ENCODE assay signal across 8 cellular contexts in the genomic region with DNA sequence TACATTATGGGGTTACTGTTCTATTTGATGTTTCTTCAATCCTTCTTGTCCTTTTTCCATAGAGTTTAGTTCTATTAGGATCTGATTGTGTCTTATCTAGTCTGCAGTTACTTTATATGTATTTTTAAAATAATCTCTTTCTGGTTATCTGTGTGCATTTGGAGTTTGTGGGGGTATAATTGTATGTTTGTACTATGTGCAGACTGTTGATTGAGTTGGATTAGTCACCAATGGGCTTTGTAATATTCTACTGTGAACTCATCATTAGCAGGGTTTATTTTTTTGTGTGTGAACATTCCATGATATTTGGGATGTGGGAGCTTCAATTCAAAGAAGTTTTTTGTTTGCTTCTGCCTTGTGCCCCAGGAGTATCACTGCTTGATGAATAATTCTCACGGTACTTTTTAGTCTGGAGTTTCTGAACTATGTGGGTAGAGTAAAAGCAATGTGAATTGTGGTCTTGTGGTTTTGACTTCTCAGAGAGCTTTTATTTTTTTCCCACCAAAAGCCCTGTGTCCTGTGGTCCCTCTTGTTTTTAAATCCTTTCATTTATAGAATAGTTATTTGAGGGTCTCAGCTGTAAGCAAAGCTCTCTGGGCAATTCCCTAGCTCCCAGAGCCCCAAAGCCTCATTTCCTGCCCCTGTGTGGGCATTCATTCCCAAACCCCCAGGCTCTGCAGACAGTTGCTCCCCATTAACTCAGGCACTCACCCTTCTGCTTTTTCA.
DNase-seq lines count a peak whose midpoint lies in the region; ATAC-seq, FAIRE-seq and TF ChIP-seq lines count a peak whose summit lies in the region.

No MANE protein-coding gene starts in this region.

- FAIRE-seq in GM12892 (lab: Jason Lieb, UNC), result peak; percentile 75

- no peaks in the 10 kb centered on the region for H3K27me3 ChIP-seq in HAP-1 (ENCODE audit: low read depth)

- in situ Hi-C loops in HAP-1 (cut with MboI; ENCODE audit: low sequenced_read_pairs), result no loop called here

- no peak for TF ChIP-seq CTCF in fibroblast of mammary gland (conservative IDR thresholded peaks at IDR 0.05; ENCODE audit: control insufficient read depth, insufficient read depth, low read depth, low read length)

- peak; percentile 94 for ATAC-seq in GM21423 (IDR thresholded peaks at IDR 0.05; ENCODE audit: unreplicated experiment)
- peak; percentile 91 for ATAC-seq in HG03442 (IDR thresholded peaks at IDR 0.05; ENCODE audit: unreplicated experiment)
- no peak for ATAC-seq in left lobe of liver

- no peaks in the 10 kb centered on the region for H3K4me1 ChIP-seq in HAP-1

- TF ChIP-seq POLR2A in GM12892 (IDR thresholded peaks at IDR 0.05; ENCODE audit: low read depth, low read length), result no peak

- H3K9me3 ChIP-seq in HAP-1, result no peaks in the 10 kb centered on the region

- DNase-seq in GM12892 (ENCODE audit: insufficient read length), result no peak
- DNase-seq in fibroblast of mammary gland (ENCODE audit: low read depth), result peak; percentile 41
- no peak for DNase-seq in left lobe of liver (ENCODE audit: low spot score)
- DNase-seq in HAP-1 (ENCODE audit: low spot score in 2 of 2), result no peak
- no peak for DNase-seq in SKM-1 (lab: John Stamatoyannopoulos, UW; ENCODE audit: unreplicated experiment)
- DNase-seq in activated naive CD4-positive, alpha-beta T cell treated with anti-CD3 and anti-CD28 coated beads, Interleukin-2, amount 50 U/mL, for 16 hours, result no peak

- H3K36me3 ChIP-seq in HAP-1 (replicated peaks), result no peaks in the 10 kb centered on the region

- H3K4me3 ChIP-seq in fibroblast of mammary gland (ENCODE audit: control insufficient read depth, low read depth, low read length), result no peak overlapping the region
- no peak overlapping the region for H3K4me3 ChIP-seq in HAP-1
